20 cellular contexts compared by ENCODE assay signal in genomic region chr20:50648651-50649050, GRCh38. TPM values are rescaled to one million over a fixed set of nuclear protein-coding genes. Genes with fewer than 3 reads are reported as not detected.
DNase-seq lines count a peak whose midpoint lies in the region; ATAC-seq, FAIRE-seq and TF ChIP-seq lines count a peak whose summit lies in the region.
"Had no signal": no experiment of that assay in that cellular context is flagged by ENCODE, and none has a peak within 500 bp of the region (broad histone marks: within the 10 kb centered on the region; RNA-seq: fewer than 3 reads in every experiment).

No MANE protein-coding gene starts in this region.

- H3K4me1 Mint-ChIP-seq in nephron (peaks cover 15% of the 10 kb centered on the region), type B pancreatic cell (ENCODE audit: unreplicated experiment) (peaks cover 15% of the 10 kb centered on the region)
- H3K4me1 Mint-ChIP-seq: B cell; CD4-positive, CD25-positive, alpha-beta regulatory T cell; CD8-positive, alpha-beta memory T cell had no signal

- DNase-seq in HTR-8/SVneo (ENCODE audit: insufficient read length, low spot score): no peak
- no peak for DNase-seq in type B pancreatic cell (ENCODE audit: extremely low spot score, unreplicated experiment)
- DNase-seq in NCI-H2107 (lab: John Stamatoyannopoulos, UW): no peak
- no peak for DNase-seq in COLO829 (ENCODE audit: low spot score)
- DNase-seq: Caco-2; CD4-positive, CD25-positive, alpha-beta regulatory T cell; CD8-positive, alpha-beta memory T cell; H9 had no signal

- peaks cover 0 to 6% (median 0%) of the 10 kb centered on the region in 11 experiments; a peak in 2 of 22 replicates for H3K36me3 ChIP-seq in BLaER1 treated with 17β-estradiol and CSF1 and Interleukin-3, amounts not matched to agents 10 nM and 100 nM

- H4K20me1 ChIP-seq in BLaER1 treated with 17β-estradiol and CSF1 and Interleukin-3, amounts not matched to agents 10 nM and 100 nM: no peaks in the 10 kb centered on the region

- peaks cover 8 to 41% (median 30%) of the 10 kb centered on the region in 11 experiments; a peak in 20 of 22 replicates for H3K9me3 ChIP-seq in BLaER1 treated with 17β-estradiol and CSF1 and Interleukin-3, amounts not matched to agents 10 nM and 100 nM (replicated peaks in 1 of 11)

- H3K27me3 Mint-ChIP-seq in nephron (ENCODE audit: low read depth): peaks cover 3% of the 10 kb centered on the region
- H3K27me3 Mint-ChIP-seq in type B pancreatic cell: no peaks in the 10 kb centered on the region

- no peak for ATAC-seq in HG02852 (IDR thresholded peaks at IDR 0.05; ENCODE audit: unreplicated experiment)

- TF ChIP-seq CTCF in nephron (IDR thresholded peaks at IDR 0.05; ENCODE audit: unreplicated experiment in 3 of 3) (no peak), type B pancreatic cell (conservative IDR thresholded peaks at IDR 0.05) (no peak)

- H3K4me1 ChIP-seq in BLaER1 treated with 17β-estradiol and CSF1 and Interleukin-3, amounts not matched to agents 10 nM and 100 nM: peaks cover 28 to 83% (median 67%) of the 10 kb centered on the region in 10 experiments

- H3K9me3 Mint-ChIP-seq in nephron (no peaks in the 10 kb centered on the region), type B pancreatic cell (no peaks in the 10 kb centered on the region)

- H3K4me3 ChIP-seq in BLaER1 treated with 17β-estradiol and CSF1 and Interleukin-3, amounts not matched to agents 10 nM and 100 nM: no peak overlapping the region

- FAIRE-seq in HTR-8/SVneo (lab: Jason Lieb, UNC): peak; percentile 66
- FAIRE-seq: D721Med, G401.6, GM12891, GM19239, H1 had no signal

- H3K4me2 ChIP-seq in BLaER1 treated with 17β-estradiol and CSF1 and Interleukin-3, amounts not matched to agents 10 nM and 100 nM: no peak overlapping the region

- no peaks in the 10 kb centered on the region for H3K27me3 ChIP-seq in BLaER1 treated with 17β-estradiol and CSF1 and Interleukin-3, amounts not matched to agents 10 nM and 100 nM

- H3K4me3 Mint-ChIP-seq in nephron (no peak overlapping the region), type B pancreatic cell (no peak overlapping the region)
- H3K4me3 Mint-ChIP-seq: B cell; CD4-positive, CD25-positive, alpha-beta regulatory T cell; CD8-positive, alpha-beta memory T cell; H9 had no signal

- H3K36me3 Mint-ChIP-seq in nephron (ENCODE audit: low read depth): peaks cover 4% of the 10 kb centered on the region
- H3K36me3 Mint-ChIP-seq in type B pancreatic cell: no peaks in the 10 kb centered on the region
- H3K36me3 Mint-ChIP-seq: CD4-positive, CD25-positive, alpha-beta regulatory T cell; CD8-positive, alpha-beta memory T cell had no signal

- H3K27ac ChIP-seq in BLaER1 treated with 17β-estradiol and CSF1 and Interleukin-3, amounts not matched to agents 10 nM and 100 nM: peak overlapping the region in 8 of 11 experiments; percentile 37 to 99 (median 78); a peak in 7 of 22 replicates
- H3K27ac ChIP-seq: HL-60 had no signal

- H3K9ac ChIP-seq in BLaER1 treated with 17β-estradiol and CSF1 and Interleukin-3, amounts not matched to agents 10 nM and 100 nM: no peak overlapping the region

- H3K27ac Mint-ChIP-seq in nephron (peak overlapping the region in 2 of 3 experiments; percentile 17 to 22), type B pancreatic cell (peak overlapping the region; percentile 1)
- H3K27ac Mint-ChIP-seq: B cell; CD4-positive, CD25-positive, alpha-beta regulatory T cell; CD8-positive, alpha-beta memory T cell had no signal

RNA-seq across cellular contexts. Expression of gene RIPOR3, which starts 42.7 kb away (rescaled TPM):
- total RNA-seq in type B pancreatic cell (ENCODE audit: low replicate concordance): 1.9 and 5.1 TPM in 2 replicates
- total RNA-seq: A172; CD8-positive, alpha-beta memory T cell; HT1080 had no signal
